24 cellular contexts compared by ENCODE assay signal in genomic region chr12:19954163-19954562, GRCh38.
"Had no signal": no experiment of that assay in that cellular context is flagged by ENCODE, and none has a peak within 500 bp of the region (broad histone marks: within the 10 kb centered on the region; RNA-seq: fewer than 3 reads in every experiment).

No MANE protein-coding gene starts in this region.

- H3K9me3 ChIP-seq: lower lobe of right lung, pancreas, psoas muscle, stomach, testis, thyroid gland, transverse colon, upper lobe of right lung had no signal

- H3K36me3 ChIP-seq: lower lobe of right lung, pancreas, stomach, thyroid gland, transverse colon, upper lobe of right lung had no signal

- H3K27me3 ChIP-seq: pancreas, stomach, testis, thyroid gland, transverse colon, upper lobe of right lung had no signal

- H3K4me3 ChIP-seq: lower lobe of right lung, pancreas, psoas muscle, skin epidermis, stomach, testis, thyroid gland, transverse colon, upper lobe of right lung had no signal

- H3K4me1 ChIP-seq: lower lobe of right lung, pancreas, psoas muscle, stomach, testis, thyroid gland, transverse colon, upper lobe of right lung had no signal

- H3K27ac ChIP-seq: lower lobe of right lung, pancreas, psoas muscle, skin epidermis, stomach, testis, thyroid gland, transverse colon, upper lobe of right lung had no signal

- ATAC-seq: lower lobe of right lung; naive thymus-derived CD8-positive, alpha-beta T cell; pancreas; psoas muscle; sciatic nerve; stimulated activated naive B cell treated with anti-CD40 and anti-IgM and Interleukin-4, amounts not matched to agents 10 μg/mL and 1 μg/mL and 100 μg/mL, for 72 hours; stimulated activated naive CD8-positive, alpha-beta T cell treated with anti-CD3 and anti-CD28 coated beads, Interleukin-15, Interleukin-2, amounts not matched to agents 100 U/mL and 50 U/mL, for 24 hours; upper lobe of right lung had no signal

- DNase-seq: hypothalamus; immature natural killer cell; kidney; lower lobe of right lung; mammary epithelial cell; mesenchymal stem cell; naive thymus-derived CD8-positive, alpha-beta T cell; nucleus accumbens; pancreas; posterior cingulate gyrus; psoas muscle; stimulated activated CD4-positive, alpha-beta T cell treated with anti-CD3 and anti-CD28 coated beads, Interleukin-12 subunit alpha, Interleukin-12 subunit beta, amount 100 ng/mL, for 4 hours; stimulated activated CD4-positive, alpha-beta T cell treated with anti-CD3 and anti-CD28 coated beads, Interleukin-15, amount 100 ng/mL, for 24 hours; stimulated activated CD4-positive, alpha-beta T cell treated with anti-CD3 and anti-CD28 coated beads, Interleukin-2, amount 100 ng/mL, for 24 hours; stimulated activated CD4-positive, alpha-beta T cell treated with anti-CD3 and anti-CD28 coated beads, Interleukin-4, amount 100 ng/mL, for 1 hour; stimulated activated naive B cell treated with anti-CD40 and anti-IgM and Interleukin-4, amounts not matched to agents 10 μg/mL and 1 μg/mL and 100 μg/mL, for 72 hours; stimulated activated naive CD8-positive, alpha-beta T cell treated with anti-CD3 and anti-CD28 coated beads, Interleukin-15, Interleukin-2, amounts not matched to agents 100 U/mL and 50 U/mL, for 24 hours; stomach; testis; thyroid gland; transverse colon; upper lobe of right lung had no signal
